Comparison of ENCODE assay signal across 12 cellular contexts in the genomic region with DNA sequence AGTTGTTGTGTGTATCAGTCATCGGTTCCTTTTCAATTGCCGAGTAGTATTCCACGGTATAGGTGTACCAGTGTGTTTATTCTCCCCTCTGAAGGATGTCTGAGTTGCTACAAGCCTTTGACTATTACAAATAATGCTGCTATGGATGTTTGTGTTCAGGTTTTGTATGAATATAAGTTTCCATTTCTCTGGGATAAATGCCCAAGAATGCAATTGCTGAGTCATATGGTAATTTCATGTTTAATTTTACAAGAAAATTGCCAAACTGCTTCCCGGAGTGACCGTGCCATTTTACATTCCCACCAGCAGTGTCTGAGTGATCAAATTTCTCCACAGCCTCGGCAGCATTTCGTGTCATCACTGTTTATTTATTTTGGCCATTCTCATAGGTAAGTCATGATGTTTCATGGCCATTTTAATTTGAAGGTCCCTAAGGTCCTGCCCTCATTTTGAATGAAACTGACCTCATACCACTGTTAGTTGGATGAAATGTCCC.
DNase-seq lines count a peak whose midpoint lies in the region; ATAC-seq, FAIRE-seq and TF ChIP-seq lines count a peak whose summit lies in the region.
"Had no signal": no experiment of that assay in that cellular context is flagged by ENCODE, and none has a peak within 500 bp of the region (broad histone marks: within the 10 kb centered on the region; RNA-seq: fewer than 3 reads in every experiment).

No MANE protein-coding gene starts in this region.

- CTCF ChIA-PET in A549 (lab: Yijun Ruan, JAX): no interaction called here

- POLR2A ChIA-PET in A549 (lab: Yijun Ruan, JAX): no interaction called here

- H3K4me2 ChIP-seq in A549 (peak overlapping the region; percentile 16; the same call in 1 of the 3 replicates), Karpas-422 (ENCODE audit: low read depth, low read length, poor library complexity, severe bottlenecking) (no peak overlapping the region)

- TF ChIP-seq RAD21 in A549 (conservative IDR thresholded peaks at IDR 0.05 in 1 of 2, IDR thresholded peaks at IDR 0.05 in 1 of 2): no peak

- ATAC-seq in A549: peak; percentile 56 to 68; a peak in 5 of 6 replicates
- ATAC-seq in left lobe of liver: peak; percentile 75
- ATAC-seq: CD8-positive, alpha-beta T cell had no signal

- H3K9me2 ChIP-seq in Karpas-422 (replicated peaks; ENCODE audit: insufficient read depth, low read length): no peaks in the 10 kb centered on the region

- no peak overlapping the region for H3K9ac ChIP-seq in Karpas-422 (ENCODE audit: low read length)

- H3K27me3 ChIP-seq in breast epithelium (no peaks in the 10 kb centered on the region), Karpas-422 (ENCODE audit: low read length) (no peaks in the 10 kb centered on the region), Peyer's patch (no peaks in the 10 kb centered on the region)

- TF ChIP-seq CTCF in A549 (IDR thresholded peaks at IDR 0.05): no peak
- no peak for TF ChIP-seq CTCF in breast epithelium (IDR thresholded peaks at IDR 0.05)
- TF ChIP-seq CTCF in Peyer's patch (IDR thresholded peaks at IDR 0.05): no peak

- H3K36me3 ChIP-seq in breast epithelium: no peaks in the 10 kb centered on the region
- H3K36me3 ChIP-seq in Karpas-422 (ENCODE audit: insufficient read depth, low read length): no peaks in the 10 kb centered on the region
- peaks cover 0 to 87% (median 0%) of the 10 kb centered on the region in 3 donors for H3K36me3 ChIP-seq in Peyer's patch

- H3K9me3 ChIP-seq in A549 (no peaks in the 10 kb centered on the region), breast epithelium (no peaks in the 10 kb centered on the region), Karpas-422 (ENCODE audit: low read length) (no peaks in the 10 kb centered on the region), Peyer's patch (no peaks in the 10 kb centered on the region)

- H3K4me1 ChIP-seq in A549 (peaks cover 13% of the 10 kb centered on the region; the same call in 2 of the 3 replicates), breast epithelium (no peaks in the 10 kb centered on the region), Karpas-422 (ENCODE audit: low read length) (peaks cover 27% of the 10 kb centered on the region), Peyer's patch (peaks cover 0 to 6% (median 1%) of the 10 kb centered on the region in 4 donors)

- H4K20me1 ChIP-seq in Karpas-422 (ENCODE audit: insufficient read depth, low read depth, low read length): no peaks in the 10 kb centered on the region

- no peak for TF ChIP-seq POLR2A in A549 (IDR thresholded peaks at IDR 0.05; ENCODE audit: low read length)
- no peak for TF ChIP-seq POLR2A in breast epithelium (IDR thresholded peaks at IDR 0.05)
- no peak for TF ChIP-seq POLR2A in Peyer's patch (IDR thresholded peaks at IDR 0.05)

- peak in 1 of 2 experiments; percentile 58 for DNase-seq in A549 (ENCODE audit: low read depth in 1 of 2, low spot score in 1 of 2)
- peak; percentile 94 for DNase-seq in HS-5 (ENCODE audit: low read depth)
- DNase-seq in breast epithelium (ENCODE audit: low spot score in 2 of 2): no peak
- no peak for DNase-seq in left lobe of liver (ENCODE audit: low spot score)
- no peak for DNase-seq in Karpas-422
- no peak for DNase-seq in DMS114 treated with DMSO at 0.1 percent for 48 hours (lab: John Stamatoyannopoulos, UW; ENCODE audit: unreplicated experiment)
- DNase-seq in head of caudate nucleus: no peak
- no peak for DNase-seq in Peyer's patch
- DNase-seq: CD8-positive, alpha-beta T cell; kidney; NCI-H2029 treated with DMSO at 0.1 percent for 48 hours; stimulated activated CD4-positive, alpha-beta T cell treated with anti-CD3 and anti-CD28 coated beads, Interleukin-2, amount 100 ng/mL, for 24 hours had no signal

- no peak overlapping the region for H2AFZ ChIP-seq in Karpas-422 (ENCODE audit: low read length)

- no peaks in the 10 kb centered on the region for H3K79me2 ChIP-seq in Karpas-422 (ENCODE audit: low read length)

- FAIRE-seq in A549 (lab: Jason Lieb, UNC): no peak
- FAIRE-seq: kidney had no signal

- H3K4me3 ChIP-seq in A549 (no peak overlapping the region), breast epithelium (no peak overlapping the region), Karpas-422 (ENCODE audit: low read length) (no peak overlapping the region), Peyer's patch (no peak overlapping the region)

- TF ChIP-seq EP300 in A549 (IDR thresholded peaks at IDR 0.05): no peak

- WGBS in A549 (ENCODE audit: missing lambda C conversion rate): 34% methylated on average over 7 of the region's 7 CpGs

- H3K27ac ChIP-seq in A549: peak overlapping the region; percentile 19 to 65; a peak in 4 of 6 replicates
- H3K27ac ChIP-seq in breast epithelium: peak overlapping the region; percentile 22 to 59
- no peak overlapping the region for H3K27ac ChIP-seq in Karpas-422 (ENCODE audit: low read length)
- no peak overlapping the region for H3K27ac ChIP-seq in Peyer's patch

- intact Hi-C loops in breast epithelium (cut with DNase I; ENCODE audit: low total_unique reads): no loop called here
- intact Hi-C loops in head of caudate nucleus (cut with DNase I): no loop called here

TF ChIP-seq in A549, 52 proteins besides CTCF, POLR2A, EP300 and RAD21:
- TF ChIP-seq CHD2 (IDR thresholded peaks at IDR 0.05; ENCODE audit: low read length, partially characterized antibody) (no peak), ZNF302 (CRISPR knock-in tag; IDR thresholded peaks at IDR 0.05) (no peak), HMGXB4 (CRISPR knock-in tag; IDR thresholded peaks at IDR 0.05; ENCODE audit: borderline replicate concordance) (no peak), MAFK (IDR thresholded peaks at IDR 0.05; ENCODE audit: partially characterized antibody) (peak; percentile 85), FOSB (CRISPR knock-in tag; IDR thresholded peaks at IDR 0.05) (no peak), RCOR1 (IDR thresholded peaks at IDR 0.05; ENCODE audit: low read depth, low read length) (no peak), HOXB13 (CRISPR knock-in tag; IDR thresholded peaks at IDR 0.05; ENCODE audit: low read depth) (no peak), RFX5 (IDR thresholded peaks at IDR 0.05) (no peak), CEBPB (IDR thresholded peaks at IDR 0.05) (peak in 1 of 2 experiments; percentile 4; a peak in 1 of 4 replicates), PHF8 (IDR thresholded peaks at IDR 0.05; ENCODE audit: borderline replicate concordance, low read depth) (no peak), HOXA7 (CRISPR knock-in tag; IDR thresholded peaks at IDR 0.05) (no peak), NFE2L2 (conservative IDR thresholded peaks at IDR 0.05; ENCODE audit: low read length) (peak; percentile 56; the same call in 1 of the 2 replicates), NR3C1 (IDR thresholded peaks at IDR 0.05) (no peak), FOSL2 (IDR thresholded peaks at IDR 0.05) (0 out of 2 replicates have a peak, but pooled peaks have one; percentile 17), FOSL2 (CRISPR knock-in tag; IDR thresholded peaks at IDR 0.05) (peak; percentile 60), EHF (CRISPR knock-in tag; IDR thresholded peaks at IDR 0.05) (no peak), SMC3 (IDR thresholded peaks at IDR 0.05) (no peak), CBX2 (IDR thresholded peaks at IDR 0.05; ENCODE audit: borderline replicate concordance, low read depth) (no peak), HEYL (CRISPR knock-in tag; IDR thresholded peaks at IDR 0.05) (no peak), JUNB (IDR thresholded peaks at IDR 0.05) (0 out of 2 replicates have a peak, but pooled peaks have one; percentile 31), KDM5A (IDR thresholded peaks at IDR 0.05) (no peak)
- TF ChIP-seq, protein P1, sequence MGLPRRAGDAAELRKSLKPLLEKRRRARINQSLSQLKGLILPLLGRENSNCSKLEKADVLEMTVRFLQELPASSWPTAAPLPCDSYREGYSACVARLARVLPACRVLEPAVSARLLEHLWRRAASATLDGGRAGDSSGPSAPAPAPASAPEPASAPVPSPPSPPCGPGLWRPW (IDR thresholded peaks at IDR 0.05): no peak
- TF ChIP-seq, protein P2, sequence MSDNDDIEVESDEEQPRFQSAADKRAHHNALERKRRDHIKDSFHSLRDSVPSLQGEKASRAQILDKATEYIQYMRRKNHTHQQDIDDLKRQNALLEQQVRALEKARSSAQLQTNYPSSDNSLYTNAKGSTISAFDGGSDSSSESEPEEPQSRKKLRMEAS (IDR thresholded peaks at IDR 0.05): no peak
- TF ChIP-seq, protein P3, sequence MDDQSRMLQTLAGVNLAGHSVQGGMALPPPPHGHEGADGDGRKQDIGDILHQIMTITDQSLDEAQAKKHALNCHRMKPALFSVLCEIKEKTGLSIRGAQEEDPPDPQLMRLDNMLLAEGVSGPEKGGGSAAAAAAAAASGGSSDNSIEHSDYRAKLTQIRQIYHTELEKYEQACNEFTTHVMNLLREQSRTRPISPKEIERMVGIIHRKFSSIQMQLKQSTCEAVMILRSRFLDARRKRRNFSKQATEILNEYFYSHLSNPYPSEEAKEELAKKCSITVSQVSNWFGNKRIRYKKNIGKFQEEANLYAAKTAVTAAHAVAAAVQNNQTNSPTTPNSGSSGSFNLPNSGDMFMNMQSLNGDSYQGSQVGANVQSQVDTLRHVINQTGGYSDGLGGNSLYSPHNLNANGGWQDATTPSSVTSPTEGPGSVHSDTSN (IDR thresholded peaks at IDR 0.05): no peak
- TF ChIP-seq, protein P4, sequence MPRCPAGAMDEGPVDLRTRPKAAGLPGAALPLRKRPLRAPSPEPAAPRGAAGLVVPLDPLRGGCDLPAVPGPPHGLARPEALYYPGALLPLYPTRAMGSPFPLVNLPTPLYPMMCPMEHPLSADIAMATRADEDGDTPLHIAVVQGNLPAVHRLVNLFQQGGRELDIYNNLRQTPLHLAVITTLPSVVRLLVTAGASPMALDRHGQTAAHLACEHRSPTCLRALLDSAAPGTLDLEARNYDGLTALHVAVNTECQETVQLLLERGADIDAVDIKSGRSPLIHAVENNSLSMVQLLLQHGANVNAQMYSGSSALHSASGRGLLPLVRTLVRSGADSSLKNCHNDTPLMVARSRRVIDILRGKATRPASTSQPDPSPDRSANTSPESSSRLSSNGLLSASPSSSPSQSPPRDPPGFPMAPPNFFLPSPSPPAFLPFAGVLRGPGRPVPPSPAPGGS (IDR thresholded peaks at IDR 0.05): 0 out of 3 replicates have a peak, but pooled peaks have one; percentile 30

Comparison
In these comparisons a context has a peak if more than half of its experiments do, and no peak if none do; other contexts are left out.
1. H3K27ac ChIP-seq: peak in A549 (2 of 2) and breast epithelium (2 of 2); none in Karpas-422 (single experiment) and Peyer's patch (0 of 4).